In genomic region chr14:21103710-21104447, GRCh38 we compare ENCODE assay signal across 8 cellular contexts. TPM values are rescaled to one million over a fixed set of nuclear protein-coding genes. Genes with fewer than 3 reads are reported as not detected.
DNase-seq lines count a peak whose midpoint lies in the region; ATAC-seq and TF ChIP-seq lines count a peak whose summit lies in the region.

No MANE protein-coding gene starts in this region.

- H3K4me3 ChIP-seq in OCI-LY1 (ENCODE audit: low read depth, low read length, poor library complexity, severe bottlenecking) (peak overlapping the region; percentile 86), epithelial cell of esophagus (ENCODE audit: low read length) (peak overlapping the region; percentile 75), mononuclear cell (ENCODE audit: low read length) (peak overlapping the region; percentile 70)

- no peaks in the 10 kb centered on the region for H3K9me2 ChIP-seq in OCI-LY1 (ENCODE audit: low read depth, low read length)

- H3K4me1 ChIP-seq in OCI-LY1 (ENCODE audit: insufficient read depth, low read length, severe bottlenecking) (peaks cover 26% of the 10 kb centered on the region), mononuclear cell (ENCODE audit: insufficient read depth, low read length) (peaks cover 49% of the 10 kb centered on the region)

- no peaks in the 10 kb centered on the region for H4K20me1 ChIP-seq in OCI-LY1 (ENCODE audit: insufficient read depth, low read length)

- H3K9me3 ChIP-seq in OCI-LY1 (ENCODE audit: low read length) = no peaks in the 10 kb centered on the region
- H3K9me3 ChIP-seq in mononuclear cell (ENCODE audit: low read depth, low read length) = no peaks in the 10 kb centered on the region

- H3K27me3 ChIP-seq in OCI-LY1 (ENCODE audit: insufficient read depth, low read length) (no peaks in the 10 kb centered on the region), mononuclear cell (ENCODE audit: insufficient read depth, low read length) (peaks cover under 1% of the 10 kb centered on the region)

- DNase-seq in DMS114 treated with DMSO at 0.1 percent for 48 hours (lab: John Stamatoyannopoulos, UW; ENCODE audit: unreplicated experiment) (peak; percentile 91), HuH-7 (ENCODE audit: low spot score) (peak; percentile 93), activated T-cell treated with anti-CD3 and anti-CD28 coated beads for 24 hours (ENCODE audit: low read depth) (peak; percentile 91), epithelial cell of esophagus (ENCODE audit: low read depth) (peak; percentile 96)
- DNase-seq in stimulated activated CD8-positive, alpha-beta memory T cell treated with anti-CD3 and anti-CD28 coated beads, Interleukin-2, amount 100 ng/mL, for 48 hours (ENCODE audit: low read depth in 2 of 2) = peak; percentile 89

- H3K27ac ChIP-seq in OCI-LY1 (ENCODE audit: low read depth, low read length, poor library complexity, severe bottlenecking) = peak overlapping the region; percentile 79

- no peaks in the 10 kb centered on the region for H3K79me2 ChIP-seq in OCI-LY1 (ENCODE audit: insufficient read depth, low read length)

- no peaks in the 10 kb centered on the region for H3K36me3 ChIP-seq in OCI-LY1 (ENCODE audit: insufficient read depth, low read length)

- H3K4me2 ChIP-seq in OCI-LY1 (ENCODE audit: low read length) = peak overlapping the region; percentile 82

- TF ChIP-seq CTCF in OCI-LY1 (IDR thresholded peaks at IDR 0.05; ENCODE audit: low read length) = peak; percentile 67; the same call in 1 of the 2 replicates
- TF ChIP-seq CTCF in epithelial cell of esophagus (IDR thresholded peaks at IDR 0.05; ENCODE audit: insufficient read depth, low read depth, low read length, missing control alignments) = peak; percentile 73

- H3K9ac ChIP-seq in OCI-LY1 (ENCODE audit: low read length) = peak overlapping the region; percentile 96

- ATAC-seq in GM21526 (IDR thresholded peaks at IDR 0.05; ENCODE audit: low FRiP score, unreplicated experiment) = peak; percentile 91

- H2AFZ ChIP-seq in OCI-LY1 (ENCODE audit: low read length) = no peak overlapping the region; the same call in 1 of the 2 replicates

- no peaks in the 10 kb centered on the region for H3F3A ChIP-seq in OCI-LY1 (ENCODE audit: insufficient read depth, low read length)

RNA-seq across cellular contexts. Expression of gene TMEM253, which starts 3.0 kb away (rescaled TPM):
- 0.21 TPM for total RNA-seq in mononuclear cell

RNA-seq across cellular contexts. Expression of gene ZNF219, which starts 5.4 kb away (rescaled TPM):
- 8.9 TPM for total RNA-seq in mononuclear cell

RNA-seq across cellular contexts. Expression of gene ARHGEF40, which starts 33.8 kb away (rescaled TPM):
- 12.9 TPM for total RNA-seq in mononuclear cell

RNA-seq across cellular contexts. Expression of gene RNASE8, which starts 46.3 kb away (rescaled TPM):
- total RNA-seq in mononuclear cell = not detected

RNA-seq across cellular contexts. Expression of gene OR5AU1, which starts 52.0 kb away (rescaled TPM):
- total RNA-seq in mononuclear cell = not detected

Comparison
In these comparisons a context has a peak if more than half of its experiments do, and no peak if none do; other contexts are left out.
1. Peak in every context shown above with its lines: DNase-seq, ATAC-seq, H3K4me3 ChIP-seq and H3K27ac ChIP-seq.